ENCODE assay signal across 8 cellular contexts in genomic region chr11:108593214-108593909, GRCh38. TPM values are rescaled to one million over a fixed set of nuclear protein-coding genes. Genes with fewer than 3 reads are reported as not detected.
DNase-seq lines count a peak whose midpoint lies in the region; ATAC-seq, FAIRE-seq and TF ChIP-seq lines count a peak whose summit lies in the region.

Gene EXPH5, minus strand, starts transcription at chr11:108593768. Its CDS starts 232 bp downstream, at chr11:108593536.

- peaks cover 3% of the 10 kb centered on the region for H3K4me1 ChIP-seq in endothelial cell of umbilical vein (ENCODE audit: control insufficient read depth, extremely low read depth, insufficient read depth, low read length)

- H3K9me1 ChIP-seq in endothelial cell of umbilical vein (replicated peaks; ENCODE audit: control insufficient read depth, extremely low read depth, insufficient read depth, low read length), result no peaks in the 10 kb centered on the region

- no TSS peak for BruUV-seq in endothelial cell of umbilical vein (replicated peaks; lab: Mats Ljungman, UMichigan)

- no peak for TF ChIP-seq POLR2A in endothelial cell of umbilical vein (IDR thresholded peaks at IDR 0.05; ENCODE audit: low read depth, low read length)

- peak within 1 kb of the TSS; percentile 52 for H3K9ac ChIP-seq in endothelial cell of umbilical vein (replicated peaks; ENCODE audit: extremely low read depth, insufficient read depth, low read length)

- CTCF ChIA-PET in endothelial cell of umbilical vein (lab: Charles Lee), result interaction anchor here (0.5 to 1.9 kb wide), 5 partner anchors 14 to 476 kb away, joined by 3 to 6 read pairs (median 3); no protein-coding TSS in a partner anchor

- DNase-seq in COLO829 (ENCODE audit: low spot score) (peak; percentile 35), HTR-8/SVneo (ENCODE audit: insufficient read length, low spot score) (peak; percentile 95), NOMO-1 treated with DMSO at 0.1 percent for 48 hours (lab: John Stamatoyannopoulos, UW; ENCODE audit: unreplicated experiment) (peak; percentile 92), endothelial cell of umbilical vein (ENCODE audit: low read depth, low spot score) (peak; percentile 80), mesenteric fat pad (ENCODE audit: low spot score) (peak; percentile 91)
- peak; percentile 87 for DNase-seq in activated CD8-positive, alpha-beta memory T cell treated with anti-CD3 and anti-CD28 coated beads, Interleukin-2, amount 50 U/mL, for 4 hours
- peak; percentile 74 for DNase-seq in stimulated activated CD8-positive, alpha-beta memory T cell treated with anti-CD3 and anti-CD28 coated beads, Interleukin-15, amount 100 ng/mL, for 1 hour (ENCODE audit: low read depth)

- POLR2A ChIA-PET in endothelial cell of umbilical vein (lab: Charles Lee), result interaction anchor here (0.7 kb wide), 1 partner anchor 1384 kb away, joined by 12 read pairs; no protein-coding TSS in a partner anchor

- H4K20me1 ChIP-seq in endothelial cell of umbilical vein (replicated peaks; ENCODE audit: control insufficient read depth, extremely low read depth, insufficient read depth, low read length), result no peaks in the 10 kb centered on the region

- H3K27ac ChIP-seq in endothelial cell of umbilical vein (ENCODE audit: insufficient read depth, low read depth, low read length), result no peak within 1 kb of the TSS

- TF ChIP-seq CTCF in endothelial cell of umbilical vein (IDR thresholded peaks at IDR 0.05; ENCODE audit: extremely low read depth in 1 of 2, insufficient read depth in 1 of 2, low read depth in 1 of 2, low read length in 2 of 2), result no peak

- FAIRE-seq in HTR-8/SVneo (lab: Jason Lieb, UNC) (peak; percentile 98), endothelial cell of umbilical vein (lab: Jason Lieb, UNC) (peak; percentile 88)

- dilution Hi-C loops in endothelial cell of umbilical vein (cut with MboI; ENCODE audit: extremely low pct_ligation_motif_present, low sequenced_read_pairs), result no loop called here

- peak within 1 kb of the TSS; percentile 92 for H2AFZ ChIP-seq in endothelial cell of umbilical vein (ENCODE audit: low read depth, low read length)

- peak within 1 kb of the TSS; percentile 47 to 96 (median 81) for H3K4me3 ChIP-seq in endothelial cell of umbilical vein (replicated peaks in 1 of 3; ENCODE audit: insufficient read depth in 1 of 3, low read depth in 1 of 3, low read length in 3 of 3)

- H3K79me2 ChIP-seq in endothelial cell of umbilical vein (ENCODE audit: control insufficient read depth, insufficient read depth, low read length), result no peaks in the 10 kb centered on the region

- no peaks in the 10 kb centered on the region for H3K36me3 ChIP-seq in endothelial cell of umbilical vein (ENCODE audit: control insufficient read depth in 2 of 2, extremely low read depth in 1 of 2, insufficient read depth in 2 of 2, low read length in 2 of 2)

- peak within 1 kb of the TSS; percentile 94 for H3K4me2 ChIP-seq in endothelial cell of umbilical vein (ENCODE audit: insufficient read depth, low read length)

- ATAC-seq in GM21390 (IDR thresholded peaks at IDR 0.05; ENCODE audit: unreplicated experiment), result peak; percentile 92

- no peaks in the 10 kb centered on the region for H3K9me3 ChIP-seq in endothelial cell of umbilical vein (replicated peaks; ENCODE audit: control insufficient read depth, insufficient read depth, low read length)

- peaks cover 24 to 35% of the 10 kb centered on the region in 2 experiments for H3K27me3 ChIP-seq in endothelial cell of umbilical vein (ENCODE audit: control insufficient read depth in 2 of 2, insufficient read depth in 2 of 2, low read length in 2 of 2)

- intact Hi-C loops in endothelial cell of umbilical vein (cut with micrococcal nuclease), result loop anchor here (1.0 to 5.0 kb wide), 4 partner anchors 23 to 371 kb away; partner anchors contain the start of genes ATM, C11orf65, NPAT and POGLUT3

TF ChIP-seq in endothelial cell of umbilical vein, 7 proteins besides CTCF, POLR2A, EP300 and RAD21:
- no peak for TF ChIP-seq POLR2AphosphoS5 (IDR thresholded peaks at IDR 0.05; ENCODE audit: insufficient read depth, low read depth, low read length)
- TF ChIP-seq EZH2 (IDR thresholded peaks at IDR 0.05; ENCODE audit: borderline replicate concordance, low read depth, low read length, severe bottlenecking), result peak; percentile 1

RNA-seq across cellular contexts. Expression of gene EXPH5, which starts in this region (rescaled TPM):
- total RNA-seq in endothelial cell of umbilical vein (0.09 TPM in 1 of 2 replicates, not detected in the other), mesenteric fat pad (0.87 TPM)
- 0.02 and 0.03 TPM in 2 replicates for polyA plus RNA-seq in endothelial cell of umbilical vein
- polyA plus RNA-seq in endothelial cell of umbilical vein (2011; cell fraction: cytosol; rRNA removed), result 0.01 TPM in 1 of 2 replicates, not detected in the other
- 0.03 TPM in 1 of 2 replicates, not detected in the other for polyA plus RNA-seq in endothelial cell of umbilical vein (2011; cell fraction: nucleus; rRNA removed)
- not detected in 2 replicates for polyA plus RNA-seq in endothelial cell of umbilical vein (2012)
- polyA minus RNA-seq in endothelial cell of umbilical vein, result 0.02 and 0.12 TPM in 2 replicates
- 2.3 TPM for polyA minus RNA-seq in endothelial cell of umbilical vein (2011; cell fraction: cytosol; rRNA and poly(A)+ RNA removed)
- 0.10 and 0.24 TPM in 2 replicates for polyA minus RNA-seq in endothelial cell of umbilical vein (2011; cell fraction: nucleus; rRNA and poly(A)+ RNA removed)

Comparison
In these comparisons a context has a peak if more than half of its experiments do, and no peak if none do; other contexts are left out.
1. Peak in DNase-seq in mesenteric fat pad; RNA of the gene not detected or under 1 TPM.
2. DNase-seq: peak in every context shown above with its lines; median percentile 95 in HTR-8/SVneo; 92 in NOMO-1 treated with DMSO at 0.1 percent for 48 hours; 91 in mesenteric fat pad; 87 in activated CD8-positive, alpha-beta memory T cell treated with anti-CD3 and anti-CD28 coated beads, Interleukin-2, amount 50 U/mL, for 4 hours; 80 in endothelial cell of umbilical vein; 74 in stimulated activated CD8-positive, alpha-beta memory T cell treated with anti-CD3 and anti-CD28 coated beads, Interleukin-15, amount 100 ng/mL, for 1 hour; 35 in COLO829.